8 cellular contexts compared by ENCODE assay signal in genomic region chr22:45208993-45209838, GRCh38. TPM values are rescaled to one million over a fixed set of nuclear protein-coding genes. Genes with fewer than 3 reads are reported as not detected.
A peak's percentile ranks its signal among the peaks of the same experiment; 100 is the strongest.
DNase-seq lines count a peak whose midpoint lies in the region; ATAC-seq and TF ChIP-seq lines count a peak whose summit lies in the region.

No MANE protein-coding gene starts in this region.

- DNase-seq in Calu3 (peak; percentile 29), foreskin keratinocyte (peak in 1 of 2 donors; percentile 42), retinal pigment epithelial cell (ENCODE audit: low read depth) (no peak), amniotic stem cell (lab: John Stamatoyannopoulos, UW) (no peak), DMS153 (lab: John Stamatoyannopoulos, UW) (no peak)
- DNase-seq in activated T-cell treated with anti-CD3 and anti-CD28 coated beads, Interleukin-2, amount 50 U/mL, for 24 hours = peak; percentile 64

- H3K4me1 Mint-ChIP-seq in Calu3 (ENCODE audit: low read depth, unreplicated experiment) = no peaks in the 10 kb centered on the region
- peaks cover 4% of the 10 kb centered on the region for H3K4me1 Mint-ChIP-seq in activated T-cell treated with anti-CD3 and anti-CD28 coated beads, Interleukin-2, amount 50 U/mL, for 24 hours (ENCODE audit: low read depth)

- H3F3A ChIP-seq in Loucy (ENCODE audit: low read depth) = no peaks in the 10 kb centered on the region

- H3K4me3 Mint-ChIP-seq in Calu3 (ENCODE audit: low read depth, unreplicated experiment) = no peak overlapping the region
- no peak overlapping the region for H3K4me3 Mint-ChIP-seq in activated T-cell treated with anti-CD3 and anti-CD28 coated beads, Interleukin-2, amount 50 U/mL, for 24 hours

- peaks cover 30% of the 10 kb centered on the region for H3K36me3 Mint-ChIP-seq in Calu3 (ENCODE audit: insufficient read depth, unreplicated experiment)
- peaks cover 50% of the 10 kb centered on the region for H3K36me3 Mint-ChIP-seq in activated T-cell treated with anti-CD3 and anti-CD28 coated beads, Interleukin-2, amount 50 U/mL, for 24 hours (ENCODE audit: low read depth)

- no peak overlapping the region for H2AFZ ChIP-seq in Loucy (ENCODE audit: low read length)

- H3K4me3 ChIP-seq in Loucy (ENCODE audit: low read length, poor library complexity, severe bottlenecking) (no peak overlapping the region), retinal pigment epithelial cell (ENCODE audit: low read length) (no peak overlapping the region)

- TF ChIP-seq CTCF in Calu3 (IDR thresholded peaks at IDR 0.05; ENCODE audit: unreplicated experiment) = peak; percentile 91
- peak; percentile 83 for TF ChIP-seq CTCF in Loucy (conservative IDR thresholded peaks at IDR 0.05; ENCODE audit: low read length)
- peak; percentile 74 for TF ChIP-seq CTCF in foreskin keratinocyte (conservative IDR thresholded peaks at IDR 0.05)
- TF ChIP-seq CTCF in retinal pigment epithelial cell (conservative IDR thresholded peaks at IDR 0.05; ENCODE audit: low read depth, low read length) = peak; percentile 78

- no peaks in the 10 kb centered on the region for H3K9me2 ChIP-seq in Loucy (replicated peaks; ENCODE audit: low read depth, low read length)

- no peaks in the 10 kb centered on the region for H3K79me2 ChIP-seq in Loucy (ENCODE audit: insufficient read depth, low read length)

- H3K27me3 Mint-ChIP-seq in Calu3 (ENCODE audit: unreplicated experiment) = no peaks in the 10 kb centered on the region
- no peaks in the 10 kb centered on the region for H3K27me3 Mint-ChIP-seq in activated T-cell treated with anti-CD3 and anti-CD28 coated beads, Interleukin-2, amount 50 U/mL, for 24 hours

- H4K20me1 ChIP-seq in Loucy (ENCODE audit: insufficient read depth, low read length, poor library complexity, severe bottlenecking) = no peaks in the 10 kb centered on the region

- no peaks in the 10 kb centered on the region for H3K36me3 ChIP-seq in Loucy (ENCODE audit: insufficient read depth, low read length)

- H3K9ac ChIP-seq in Loucy (ENCODE audit: low read depth, low read length, poor library complexity, severe bottlenecking) = no peak overlapping the region

- peak overlapping the region; percentile 8 for H3K27ac Mint-ChIP-seq in Calu3 (ENCODE audit: unreplicated experiment)
- H3K27ac Mint-ChIP-seq in activated T-cell treated with anti-CD3 and anti-CD28 coated beads, Interleukin-2, amount 50 U/mL, for 24 hours = no peak overlapping the region

- no peaks in the 10 kb centered on the region for H3K9me3 Mint-ChIP-seq in Calu3 (ENCODE audit: low read depth, unreplicated experiment)
- no peaks in the 10 kb centered on the region for H3K9me3 Mint-ChIP-seq in activated T-cell treated with anti-CD3 and anti-CD28 coated beads, Interleukin-2, amount 50 U/mL, for 24 hours

- H3K27me3 ChIP-seq in Loucy (ENCODE audit: insufficient read depth, low read length, poor library complexity, severe bottlenecking) (no peaks in the 10 kb centered on the region), foreskin keratinocyte (no peaks in the 10 kb centered on the region)

- BruUV-seq in Calu3 (replicated peaks; lab: Mats Ljungman, UMichigan) = no TSS peak

- H3K4me1 ChIP-seq in Loucy (ENCODE audit: insufficient read depth, low read length, poor library complexity, severe bottlenecking) = no peaks in the 10 kb centered on the region
- H3K4me1 ChIP-seq in foreskin keratinocyte = peaks cover 12% of the 10 kb centered on the region

- peak overlapping the region; percentile 22 for H3K27ac ChIP-seq in foreskin keratinocyte

- no peaks in the 10 kb centered on the region for H3K9me3 ChIP-seq in Loucy (ENCODE audit: insufficient read depth, low read depth, low read length)

- CTCF ChIA-PET in Calu3 (lab: Charles Lee) = interaction anchor here (0.6 to 2.0 kb wide), 5 partner anchors 11 to 86 kb away, joined by 3 to 6 read pairs (median 4); no protein-coding TSS in a partner anchor

- peak; percentile 24 for ATAC-seq in foreskin keratinocyte
- no peak for ATAC-seq in HG02938 (IDR thresholded peaks at IDR 0.05; ENCODE audit: unreplicated experiment)

- no peak overlapping the region for H3K4me2 ChIP-seq in Loucy (ENCODE audit: low read depth, low read length, poor library complexity, severe bottlenecking)

- intact Hi-C loops in Calu3 (cut with micrococcal nuclease; ENCODE audit: unreplicated experiment) = no loop called here

RNA-seq across cellular contexts. Expression of gene KIAA0930, which starts 31.5 kb away (rescaled TPM):
- total RNA-seq in Calu3 (2022) (56.8 and 83.2 TPM in 2 replicates), foreskin keratinocyte (108 and 112 TPM in 2 replicates)
- polyA plus RNA-seq in foreskin keratinocyte = 93.5 and 102 TPM in 2 replicates

RNA-seq across cellular contexts. Expression of gene NUP50, which starts 45.5 kb away (rescaled TPM):
- 107 and 115 TPM in 2 replicates for total RNA-seq in Calu3 (2022)
- 63.7 and 67.4 TPM in 2 replicates for total RNA-seq in foreskin keratinocyte
- 15.8 and 20.4 TPM in 2 replicates for polyA plus RNA-seq in foreskin keratinocyte

Comparison
In these comparisons a context has a peak if more than half of its experiments do, and no peak if none do; other contexts are left out.
1. DNase-seq: peak in Calu3 (single experiment) and activated T-cell treated with anti-CD3 and anti-CD28 coated beads, Interleukin-2, amount 50 U/mL, for 24 hours (single experiment); none in retinal pigment epithelial cell (single experiment), amniotic stem cell (single experiment) and DMS153 (single experiment).
2. Peak in every context shown above with its lines, with median percentiles within 50 percentile points of each other: CTCF ChIP-seq.